8 cellular contexts compared by ENCODE assay signal in genomic region chr13:114110091-114110829, GRCh38. TPM values are rescaled to one million over a fixed set of nuclear protein-coding genes. Genes with fewer than 3 reads are reported as not detected.
DNase-seq lines count a peak whose midpoint lies in the region; ATAC-seq and TF ChIP-seq lines count a peak whose summit lies in the region.

No MANE protein-coding gene starts in this region.

- no peak overlapping the region for H3K4me3 ChIP-seq in GM12875 (ENCODE audit: low read depth, low read length)

- DNase-seq in activated CD4-positive, CD25-positive, alpha-beta regulatory T cell treated with anti-CD3 and anti-CD28 coated beads, Interleukin-2, amount 50 U/mL, for 16 hours (ENCODE audit: low read depth, low spot score): peak; percentile 43
- DNase-seq in dermis microvascular lymphatic vessel endothelial cell (ENCODE audit: low read depth in 2 of 2): peak; percentile 55 to 88
- peak; percentile 22 for DNase-seq in omental fat pad (ENCODE audit: low spot score)
- DNase-seq in AG20443 (ENCODE audit: low spot score): no peak
- DNase-seq in NCI-H1694 treated with DMSO at 0.1 percent for 48 hours (lab: John Stamatoyannopoulos, UW): no peak

- peak; percentile 68 for ATAC-seq in HG03439 (IDR thresholded peaks at IDR 0.05; ENCODE audit: unreplicated experiment)
- no peak for ATAC-seq in omental fat pad (ENCODE audit: low FRiP score)
- no peak for ATAC-seq in GM18909 (IDR thresholded peaks at IDR 0.05; ENCODE audit: poor library complexity, unreplicated experiment)

- TF ChIP-seq CTCF in GM12875 (IDR thresholded peaks at IDR 0.05; ENCODE audit: borderline replicate concordance, insufficient read depth, low read depth, low read length) (peak; percentile 28; the same call in 1 of the 2 replicates), omental fat pad (IDR thresholded peaks at IDR 0.05) (no peak)

RNA-seq across cellular contexts. Expression of gene RASA3, which starts 22.2 kb away (rescaled TPM):
- total RNA-seq in dermis microvascular lymphatic vessel endothelial cell (30.7 and 33.9 TPM in 2 replicates), omental fat pad (10 to 100 TPM; 28.1 to 73.4 (median 56.8) TPM)

Comparison
In these comparisons a context has a peak if more than half of its experiments do, and no peak if none do; other contexts are left out.
1. DNase-seq: peak in activated CD4-positive, CD25-positive, alpha-beta regulatory T cell treated with anti-CD3 and anti-CD28 coated beads, Interleukin-2, amount 50 U/mL, for 16 hours (single experiment), dermis microvascular lymphatic vessel endothelial cell (2 of 2) and omental fat pad (single experiment); none in AG20443 (single experiment) and NCI-H1694 treated with DMSO at 0.1 percent for 48 hours (single experiment).